8 cellular contexts compared by ENCODE assay signal in the genomic region with DNA sequence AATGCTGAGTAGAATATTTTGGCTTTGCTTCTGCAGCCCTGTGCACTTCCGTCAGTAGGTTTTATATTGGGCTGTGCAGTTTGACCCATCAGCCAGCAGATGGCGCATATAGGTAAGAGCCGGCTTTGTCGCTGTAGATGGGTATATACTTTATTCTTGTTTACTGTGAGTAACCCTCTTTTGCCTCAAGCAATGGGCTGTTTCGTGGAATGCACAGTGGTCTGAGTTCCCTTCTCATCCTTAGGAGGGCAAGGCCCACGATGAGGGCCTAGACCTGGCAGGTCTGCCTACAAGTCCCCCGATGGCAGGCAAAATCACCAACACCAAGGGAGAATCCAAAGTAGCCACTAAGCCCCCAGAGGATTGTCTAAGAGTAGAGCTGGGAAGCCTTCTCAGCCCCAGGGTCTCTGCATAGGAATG.
A peak's percentile ranks its signal among the peaks of the same experiment; 100 is the strongest.
DNase-seq lines count a peak whose midpoint lies in the region; ATAC-seq, FAIRE-seq and TF ChIP-seq lines count a peak whose summit lies in the region.

No MANE protein-coding gene starts in this region.

- no peaks in the 10 kb centered on the region for H3K9me1 ChIP-seq in endothelial cell of umbilical vein (replicated peaks; ENCODE audit: control insufficient read depth, extremely low read depth, insufficient read depth, low read length)

- H3K27ac Mint-ChIP-seq in naive B cell: peak overlapping the region in 2 of 6 donors; percentile 29 to 55

- ATAC-seq in GM18519 (IDR thresholded peaks at IDR 0.05; ENCODE audit: low FRiP score, unreplicated experiment): peak; percentile 94
- peak; percentile 98 for ATAC-seq in HG02852 (IDR thresholded peaks at IDR 0.05; ENCODE audit: unreplicated experiment)
- peak in 1 of 2 donors; percentile 57 for ATAC-seq in naive B cell (ENCODE audit: low read depth in 2 of 2)

- H3K27ac ChIP-seq in SJCRH30: no peak overlapping the region
- no peak overlapping the region for H3K27ac ChIP-seq in endothelial cell of umbilical vein (ENCODE audit: insufficient read depth, low read depth, low read length)

- no peaks in the 10 kb centered on the region for H4K20me1 ChIP-seq in endothelial cell of umbilical vein (replicated peaks; ENCODE audit: control insufficient read depth, extremely low read depth, insufficient read depth, low read length)

- no peak overlapping the region for H2AFZ ChIP-seq in endothelial cell of umbilical vein (ENCODE audit: low read depth, low read length)

- no peaks in the 10 kb centered on the region for H3K79me2 ChIP-seq in endothelial cell of umbilical vein (ENCODE audit: control insufficient read depth, insufficient read depth, low read length)

- TF ChIP-seq CTCF in NB4 (IDR thresholded peaks at IDR 0.05; ENCODE audit: low read depth, low read length) (peak; percentile 94), endothelial cell of umbilical vein (IDR thresholded peaks at IDR 0.05; ENCODE audit: extremely low read depth in 1 of 2, insufficient read depth in 1 of 2, low read depth in 1 of 2, low read length in 2 of 2) (peak; percentile 78 to 83)

- H3K4me3 ChIP-seq in NB4 (ENCODE audit: low read depth, low read length) (no peak overlapping the region), SJCRH30 (no peak overlapping the region), endothelial cell of umbilical vein (replicated peaks in 1 of 3; ENCODE audit: insufficient read depth in 1 of 3, low read depth in 1 of 3, low read length in 3 of 3) (no peak overlapping the region)

- H3K4me1 ChIP-seq in SJCRH30 (no peaks in the 10 kb centered on the region), endothelial cell of umbilical vein (ENCODE audit: control insufficient read depth, extremely low read depth, insufficient read depth, low read length) (no peaks in the 10 kb centered on the region)

- FAIRE-seq in endothelial cell of umbilical vein (lab: Jason Lieb, UNC): peak; percentile 79

- BruUV-seq in endothelial cell of umbilical vein (replicated peaks; lab: Mats Ljungman, UMichigan): no TSS peak

- CTCF ChIA-PET in endothelial cell of umbilical vein (lab: Charles Lee): interaction anchor here (1.3 to 1.4 kb wide), 2 partner anchors 1284 to 1286 kb away, joined by 4 to 5 read pairs; no protein-coding TSS in a partner anchor

- no peaks in the 10 kb centered on the region for H3K27me3 Mint-ChIP-seq in naive B cell

- H3K9me3 Mint-ChIP-seq in naive B cell: peaks cover 0 to 4% (median 0%) of the 10 kb centered on the region in 7 donors

- TF ChIP-seq POLR2A in NB4 (IDR thresholded peaks at IDR 0.05; ENCODE audit: extremely low read depth, insufficient read length) (no peak), endothelial cell of umbilical vein (IDR thresholded peaks at IDR 0.05; ENCODE audit: low read depth, low read length) (no peak)

- H3K4me2 ChIP-seq in endothelial cell of umbilical vein (ENCODE audit: insufficient read depth, low read length): no peak overlapping the region

- no peaks in the 10 kb centered on the region for H3K4me1 Mint-ChIP-seq in naive B cell

- DNase-seq in COR-L47 (lab: John Stamatoyannopoulos, UW) (peak; percentile 81), NB4 (ENCODE audit: low read depth) (peak; percentile 77), SJCRH30 (peak; percentile 50 to 80), endothelial cell of umbilical vein (ENCODE audit: low read depth, low spot score) (peak; percentile 49), naive B cell (peak; percentile 15)
- no peak for DNase-seq in stimulated activated CD8-positive, alpha-beta memory T cell treated with anti-CD3 and anti-CD28 coated beads, Interleukin-4, amount 100 ng/mL, for 48 hours

- H3K36me3 ChIP-seq in SJCRH30 (no peaks in the 10 kb centered on the region), endothelial cell of umbilical vein (ENCODE audit: control insufficient read depth in 2 of 2, extremely low read depth in 1 of 2, insufficient read depth in 2 of 2, low read length in 2 of 2) (no peaks in the 10 kb centered on the region)

- no peaks in the 10 kb centered on the region for H3K36me3 Mint-ChIP-seq in naive B cell

- no peak overlapping the region for H3K4me3 Mint-ChIP-seq in naive B cell

- POLR2A ChIA-PET in endothelial cell of umbilical vein (lab: Charles Lee): no interaction called here

- dilution Hi-C loops in endothelial cell of umbilical vein (cut with MboI; ENCODE audit: extremely low pct_ligation_motif_present, low sequenced_read_pairs): no loop called here

- H3K27me3 ChIP-seq in SJCRH30: no peaks in the 10 kb centered on the region
- no peaks in the 10 kb centered on the region for H3K27me3 ChIP-seq in endothelial cell of umbilical vein (ENCODE audit: control insufficient read depth in 2 of 2, insufficient read depth in 2 of 2, low read length in 2 of 2)

- no peak overlapping the region for H3K9ac ChIP-seq in endothelial cell of umbilical vein (replicated peaks; ENCODE audit: extremely low read depth, insufficient read depth, low read length)

- intact Hi-C loops in endothelial cell of umbilical vein (cut with micrococcal nuclease): loop anchor here (1.0 to 2.0 kb wide), 3 partner anchors 665 to 1455 kb away; no protein-coding TSS in a partner anchor

- no peaks in the 10 kb centered on the region for H3K9me3 ChIP-seq in SJCRH30 (replicated peaks)
- H3K9me3 ChIP-seq in endothelial cell of umbilical vein (replicated peaks; ENCODE audit: control insufficient read depth, insufficient read depth, low read length): no peaks in the 10 kb centered on the region

TF ChIP-seq in endothelial cell of umbilical vein, 7 proteins besides CTCF, POLR2A, EP300 and RAD21:
- TF ChIP-seq MAX (IDR thresholded peaks at IDR 0.05; ENCODE audit: insufficient read depth, insufficient read length) (no peak), POLR2AphosphoS5 (IDR thresholded peaks at IDR 0.05; ENCODE audit: insufficient read depth, low read depth, low read length) (no peak), FOS (IDR thresholded peaks at IDR 0.05; ENCODE audit: borderline replicate concordance, insufficient read depth, low read length) (no peak), GATA2 (IDR thresholded peaks at IDR 0.05; ENCODE audit: insufficient read depth, insufficient read length, low read depth, low read length) (no peak), JUN (IDR thresholded peaks at IDR 0.05; ENCODE audit: borderline replicate concordance, insufficient read depth, insufficient read length, low read depth) (no peak), EZH2 (IDR thresholded peaks at IDR 0.05; ENCODE audit: borderline replicate concordance, low read depth, low read length, severe bottlenecking) (no peak), MYC (IDR thresholded peaks at IDR 0.05; ENCODE audit: low read depth, low read length) (no peak)
